Comparison of ENCODE assay signal across 2 cellular contexts in genomic region chr4:22869235-22869634, GRCh38.
TF ChIP-seq lines count a peak whose summit lies in the region.

No MANE protein-coding gene starts in this region.

TF ChIP-seq in HepG2, 621 proteins besides CTCF, POLR2A, EP300 and RAD21:
- TF ChIP-seq ZNF468 (CRISPR knock-in tag; IDR thresholded peaks at IDR 0.05) = no peak
- no peak for TF ChIP-seq TEAD2 (CRISPR knock-in tag; IDR thresholded peaks at IDR 0.05)
- TF ChIP-seq ZNF709 (CRISPR knock-in tag; IDR thresholded peaks at IDR 0.05) = no peak

TF ChIP-seq in H1, 55 proteins besides CTCF, POLR2A, EP300 and RAD21:
- TF ChIP-seq MAX (IDR thresholded peaks at IDR 0.05) (no peak), GABPA (IDR thresholded peaks at IDR 0.05; ENCODE audit: borderline replicate concordance, insufficient read depth, low read length) (no peak)
TF ChIP-seq in H1: peak in this region for 0.
